ENCODE assay signal across 14 cellular contexts in the genomic region with DNA sequence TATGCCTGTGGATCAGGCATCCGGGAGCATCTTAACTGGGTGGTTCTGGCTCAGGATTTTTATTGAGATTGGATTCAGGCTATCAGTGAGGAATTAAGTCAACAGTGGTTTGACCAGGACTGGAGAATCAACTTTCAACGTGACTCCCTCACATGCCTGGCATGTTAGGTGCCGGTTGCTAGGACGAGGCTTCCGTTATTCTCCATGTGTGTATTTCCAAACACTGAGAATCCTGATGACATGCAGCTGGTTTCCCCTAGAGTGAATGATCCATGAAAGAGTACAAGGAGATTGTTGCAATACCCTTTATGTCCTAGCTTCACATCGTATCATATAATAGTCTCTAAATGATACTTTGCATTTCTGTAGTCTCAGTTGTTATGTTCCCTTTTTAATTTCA.
"Had no signal": no experiment of that assay in that cellular context is flagged by ENCODE, and none has a peak within 500 bp of the region (broad histone marks: within the 10 kb centered on the region; RNA-seq: fewer than 3 reads in every experiment).

No MANE protein-coding gene starts in this region.

- H3K9me3 Mint-ChIP-seq: natural killer cell treated with Interleukin-12 subunit alpha and Interleukin-12 subunit beta and Interleukin-15 and Interleukin-18, amount 100 ng/mL, for 72 hours had no signal

- H3K36me3 ChIP-seq: adrenal gland, prostate gland, upper lobe of right lung had no signal

- DNase-seq: activated B cell treated with CpG ODN at 0.5 μM for 24 hours; activated naive CD4-positive, alpha-beta T cell treated with anti-CD3 and anti-CD28 coated beads, Interleukin-2, amount 50 U/mL, for 16 hours; adrenal gland; central memory CD4-positive, alpha-beta T cell; effector memory CD4-positive, alpha-beta T cell; mammary epithelial cell; stimulated activated CD4-positive, alpha-beta T cell treated with anti-CD3 and anti-CD28 coated beads, Interleukin-2, amount 100 ng/mL, for 24 hours; stimulated activated naive CD4-positive, alpha-beta T cell treated with Interleukin-2 at 50 U/mL for 16 hours; T-helper 17 cell; upper lobe of right lung had no signal

- H3K27ac ChIP-seq: adrenal gland, prostate gland, upper lobe of right lung had no signal

- H3K4me3 ChIP-seq: adrenal gland, prostate gland, upper lobe of right lung had no signal

- H3K27ac Mint-ChIP-seq: activated B cell treated with CpG ODN at 0.5 μM for 24 hours; natural killer cell treated with Interleukin-12 subunit alpha and Interleukin-12 subunit beta and Interleukin-15 and Interleukin-18, amount 100 ng/mL, for 72 hours; T-helper 17 cell had no signal

- H3K9me3 ChIP-seq: adrenal gland, prostate gland, upper lobe of right lung had no signal

- H3K27me3 Mint-ChIP-seq: activated B cell treated with CpG ODN at 0.5 μM for 24 hours; natural killer cell treated with Interleukin-12 subunit alpha and Interleukin-12 subunit beta and Interleukin-15 and Interleukin-18, amount 100 ng/mL, for 72 hours; T-helper 17 cell had no signal

- H3K27me3 ChIP-seq: adrenal gland, upper lobe of right lung had no signal

- H3K4me3 Mint-ChIP-seq: activated B cell treated with CpG ODN at 0.5 μM for 24 hours; natural killer cell treated with Interleukin-12 subunit alpha and Interleukin-12 subunit beta and Interleukin-15 and Interleukin-18, amount 100 ng/mL, for 72 hours; T-helper 17 cell had no signal

- H3K4me1 Mint-ChIP-seq: activated B cell treated with CpG ODN at 0.5 μM for 24 hours, T-helper 17 cell had no signal

- ATAC-seq: left lobe of liver; natural killer cell treated with Interleukin-12 subunit alpha and Interleukin-12 subunit beta and Interleukin-15 and Interleukin-18, amount 100 ng/mL, for 72 hours; sciatic nerve; T-helper 17 cell; upper lobe of right lung had no signal

- H3K4me1 ChIP-seq: adrenal gland, prostate gland, upper lobe of right lung had no signal
